In genomic region chr16:69967688-69968087, GRCh38 we compare ENCODE assay signal across 2 cellular contexts. TPM values are rescaled to one million over a fixed set of nuclear protein-coding genes. Genes with fewer than 3 reads are reported as not detected.
"Had no signal": no experiment of that assay in that cellular context is flagged by ENCODE, and none has a peak within 500 bp of the region (broad histone marks: within the 10 kb centered on the region; RNA-seq: fewer than 3 reads in every experiment).

No MANE protein-coding gene starts in this region.

RNA-seq across cellular contexts. Expression of gene CLEC18A, which starts 16.6 kb away (rescaled TPM):
- total RNA-seq: lung microvascular endothelial cell had no signal
- polyA plus RNA-seq: immature natural killer cell had no signal
